Comparison of ENCODE assay signal across 1 cellular context in the genomic region with DNA sequence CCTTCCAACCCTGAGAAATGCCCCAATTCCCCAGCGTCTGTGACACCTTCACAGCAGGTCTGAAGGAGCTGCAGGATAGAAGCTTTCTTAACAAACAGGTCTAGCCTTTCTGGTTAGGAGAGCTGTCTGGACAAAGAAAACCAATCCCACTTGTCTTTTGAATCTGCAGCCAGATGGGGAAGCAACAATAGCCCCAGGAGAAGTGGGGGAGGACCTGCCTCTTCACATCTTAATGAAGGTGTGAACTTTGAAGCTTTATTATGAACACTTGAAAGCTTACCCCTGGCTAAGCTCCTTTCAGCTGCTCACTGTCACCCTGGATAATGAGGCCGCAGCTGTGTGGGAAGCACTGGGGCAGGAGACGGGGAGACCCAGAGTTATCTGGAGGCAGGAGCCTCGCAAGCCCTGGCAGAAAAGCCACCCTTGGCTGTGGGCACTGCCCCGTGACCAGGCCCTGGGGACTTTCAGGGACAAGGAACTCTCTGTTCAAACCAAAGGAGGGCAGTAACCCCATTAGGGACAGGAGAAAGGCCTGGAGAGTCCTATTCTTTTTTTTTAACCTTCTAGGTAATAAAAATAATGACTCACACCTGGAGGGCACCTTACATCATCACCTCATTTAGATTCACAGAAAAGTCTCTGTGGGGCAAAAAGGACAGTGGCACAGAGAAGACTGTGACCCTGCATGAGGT.
TF ChIP-seq lines count a peak whose summit lies in the region.

No MANE protein-coding gene starts in this region.

TF ChIP-seq in WTC11, 78 proteins besides CTCF, POLR2A, EP300 and RAD21 (continued from another document):
- TF ChIP-seq, protein P1, sequence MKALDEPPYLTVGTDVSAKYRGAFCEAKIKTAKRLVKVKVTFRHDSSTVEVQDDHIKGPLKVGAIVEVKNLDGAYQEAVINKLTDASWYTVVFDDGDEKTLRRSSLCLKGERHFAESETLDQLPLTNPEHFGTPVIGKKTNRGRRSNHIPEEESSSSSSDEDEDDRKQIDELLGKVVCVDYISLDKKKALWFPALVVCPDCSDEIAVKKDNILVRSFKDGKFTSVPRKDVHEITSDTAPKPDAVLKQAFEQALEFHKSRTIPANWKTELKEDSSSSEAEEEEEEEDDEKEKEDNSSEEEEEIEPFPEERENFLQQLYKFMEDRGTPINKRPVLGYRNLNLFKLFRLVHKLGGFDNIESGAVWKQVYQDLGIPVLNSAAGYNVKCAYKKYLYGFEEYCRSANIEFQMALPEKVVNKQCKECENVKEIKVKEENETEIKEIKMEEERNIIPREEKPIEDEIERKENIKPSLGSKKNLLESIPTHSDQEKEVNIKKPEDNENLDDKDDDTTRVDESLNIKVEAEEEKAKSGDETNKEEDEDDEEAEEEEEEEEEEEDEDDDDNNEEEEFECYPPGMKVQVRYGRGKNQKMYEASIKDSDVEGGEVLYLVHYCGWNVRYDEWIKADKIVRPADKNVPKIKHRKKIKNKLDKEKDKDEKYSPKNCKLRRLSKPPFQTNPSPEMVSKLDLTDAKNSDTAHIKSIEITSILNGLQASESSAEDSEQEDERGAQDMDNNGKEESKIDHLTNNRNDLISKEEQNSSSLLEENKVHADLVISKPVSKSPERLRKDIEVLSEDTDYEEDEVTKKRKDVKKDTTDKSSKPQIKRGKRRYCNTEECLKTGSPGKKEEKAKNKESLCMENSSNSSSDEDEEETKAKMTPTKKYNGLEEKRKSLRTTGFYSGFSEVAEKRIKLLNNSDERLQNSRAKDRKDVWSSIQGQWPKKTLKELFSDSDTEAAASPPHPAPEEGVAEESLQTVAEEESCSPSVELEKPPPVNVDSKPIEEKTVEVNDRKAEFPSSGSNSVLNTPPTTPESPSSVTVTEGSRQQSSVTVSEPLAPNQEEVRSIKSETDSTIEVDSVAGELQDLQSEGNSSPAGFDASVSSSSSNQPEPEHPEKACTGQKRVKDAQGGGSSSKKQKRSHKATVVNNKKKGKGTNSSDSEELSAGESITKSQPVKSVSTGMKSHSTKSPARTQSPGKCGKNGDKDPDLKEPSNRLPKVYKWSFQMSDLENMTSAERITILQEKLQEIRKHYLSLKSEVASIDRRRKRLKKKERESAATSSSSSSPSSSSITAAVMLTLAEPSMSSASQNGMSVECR (CRISPR knock-in tag; IDR thresholded peaks at IDR 0.05; ENCODE audit: borderline replicate concordance), result no peak
- TF ChIP-seq OVOL2 (CRISPR knock-in tag; IDR thresholded peaks at IDR 0.05; ENCODE audit: borderline replicate concordance), result no peak
- TF ChIP-seq, protein P2, sequence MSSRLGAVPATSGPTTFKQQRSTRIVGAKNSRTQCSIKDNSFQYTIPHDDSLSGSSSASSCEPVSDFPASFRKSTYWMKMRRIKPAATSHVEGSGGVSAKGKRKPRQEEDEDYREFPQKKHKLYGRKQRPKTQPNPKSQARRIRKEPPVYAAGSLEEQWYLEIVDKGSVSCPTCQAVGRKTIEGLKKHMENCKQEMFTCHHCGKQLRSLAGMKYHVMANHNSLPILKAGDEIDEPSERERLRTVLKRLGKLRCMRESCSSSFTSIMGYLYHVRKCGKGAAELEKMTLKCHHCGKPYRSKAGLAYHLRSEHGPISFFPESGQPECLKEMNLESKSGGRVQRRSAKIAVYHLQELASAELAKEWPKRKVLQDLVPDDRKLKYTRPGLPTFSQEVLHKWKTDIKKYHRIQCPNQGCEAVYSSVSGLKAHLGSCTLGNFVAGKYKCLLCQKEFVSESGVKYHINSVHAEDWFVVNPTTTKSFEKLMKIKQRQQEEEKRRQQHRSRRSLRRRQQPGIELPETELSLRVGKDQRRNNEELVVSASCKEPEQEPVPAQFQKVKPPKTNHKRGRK (CRISPR knock-in tag; IDR thresholded peaks at IDR 0.05; ENCODE audit: borderline replicate concordance), result no peak
- no peak for TF ChIP-seq PRRX2 (CRISPR knock-in tag; IDR thresholded peaks at IDR 0.05)
- TF ChIP-seq TCF7 (CRISPR knock-in tag; IDR thresholded peaks at IDR 0.05; ENCODE audit: low read depth), result no peak
- TF ChIP-seq NFYB (CRISPR knock-in tag; conservative IDR thresholded peaks at IDR 0.05; ENCODE audit: low read depth), result no peak
- no peak for TF ChIP-seq MYBL2 (CRISPR knock-in tag; IDR thresholded peaks at IDR 0.05)
- TF ChIP-seq ZNF317 (CRISPR knock-in tag; IDR thresholded peaks at IDR 0.05; ENCODE audit: borderline replicate concordance, low read depth), result no peak
- TF ChIP-seq ESRRA (CRISPR knock-in tag; IDR thresholded peaks at IDR 0.05; ENCODE audit: borderline replicate concordance), result no peak
- TF ChIP-seq, protein P3, sequence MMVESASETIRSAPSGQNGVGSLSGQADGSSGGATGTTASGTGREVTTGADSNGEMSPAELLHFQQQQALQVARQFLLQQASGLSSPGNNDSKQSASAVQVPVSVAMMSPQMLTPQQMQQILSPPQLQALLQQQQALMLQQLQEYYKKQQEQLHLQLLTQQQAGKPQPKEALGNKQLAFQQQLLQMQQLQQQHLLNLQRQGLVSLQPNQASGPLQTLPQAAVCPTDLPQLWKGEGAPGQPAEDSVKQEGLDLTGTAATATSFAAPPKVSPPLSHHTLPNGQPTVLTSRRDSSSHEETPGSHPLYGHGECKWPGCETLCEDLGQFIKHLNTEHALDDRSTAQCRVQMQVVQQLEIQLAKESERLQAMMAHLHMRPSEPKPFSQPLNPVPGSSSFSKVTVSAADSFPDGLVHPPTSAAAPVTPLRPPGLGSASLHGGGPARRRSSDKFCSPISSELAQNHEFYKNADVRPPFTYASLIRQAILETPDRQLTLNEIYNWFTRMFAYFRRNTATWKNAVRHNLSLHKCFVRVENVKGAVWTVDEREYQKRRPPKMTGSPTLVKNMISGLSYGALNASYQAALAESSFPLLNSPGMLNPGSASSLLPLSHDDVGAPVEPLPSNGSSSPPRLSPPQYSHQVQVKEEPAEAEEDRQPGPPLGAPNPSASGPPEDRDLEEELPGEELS (CRISPR knock-in tag; IDR thresholded peaks at IDR 0.05), result no peak
- TF ChIP-seq, protein P4, sequence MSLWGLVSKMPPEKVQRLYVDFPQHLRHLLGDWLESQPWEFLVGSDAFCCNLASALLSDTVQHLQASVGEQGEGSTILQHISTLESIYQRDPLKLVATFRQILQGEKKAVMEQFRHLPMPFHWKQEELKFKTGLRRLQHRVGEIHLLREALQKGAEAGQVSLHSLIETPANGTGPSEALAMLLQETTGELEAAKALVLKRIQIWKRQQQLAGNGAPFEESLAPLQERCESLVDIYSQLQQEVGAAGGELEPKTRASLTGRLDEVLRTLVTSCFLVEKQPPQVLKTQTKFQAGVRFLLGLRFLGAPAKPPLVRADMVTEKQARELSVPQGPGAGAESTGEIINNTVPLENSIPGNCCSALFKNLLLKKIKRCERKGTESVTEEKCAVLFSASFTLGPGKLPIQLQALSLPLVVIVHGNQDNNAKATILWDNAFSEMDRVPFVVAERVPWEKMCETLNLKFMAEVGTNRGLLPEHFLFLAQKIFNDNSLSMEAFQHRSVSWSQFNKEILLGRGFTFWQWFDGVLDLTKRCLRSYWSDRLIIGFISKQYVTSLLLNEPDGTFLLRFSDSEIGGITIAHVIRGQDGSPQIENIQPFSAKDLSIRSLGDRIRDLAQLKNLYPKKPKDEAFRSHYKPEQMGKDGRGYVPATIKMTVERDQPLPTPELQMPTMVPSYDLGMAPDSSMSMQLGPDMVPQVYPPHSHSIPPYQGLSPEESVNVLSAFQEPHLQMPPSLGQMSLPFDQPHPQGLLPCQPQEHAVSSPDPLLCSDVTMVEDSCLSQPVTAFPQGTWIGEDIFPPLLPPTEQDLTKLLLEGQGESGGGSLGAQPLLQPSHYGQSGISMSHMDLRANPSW (CRISPR knock-in tag; conservative IDR thresholded peaks at IDR 0.05; ENCODE audit: low read depth), result no peak
- TF ChIP-seq, protein P5, sequence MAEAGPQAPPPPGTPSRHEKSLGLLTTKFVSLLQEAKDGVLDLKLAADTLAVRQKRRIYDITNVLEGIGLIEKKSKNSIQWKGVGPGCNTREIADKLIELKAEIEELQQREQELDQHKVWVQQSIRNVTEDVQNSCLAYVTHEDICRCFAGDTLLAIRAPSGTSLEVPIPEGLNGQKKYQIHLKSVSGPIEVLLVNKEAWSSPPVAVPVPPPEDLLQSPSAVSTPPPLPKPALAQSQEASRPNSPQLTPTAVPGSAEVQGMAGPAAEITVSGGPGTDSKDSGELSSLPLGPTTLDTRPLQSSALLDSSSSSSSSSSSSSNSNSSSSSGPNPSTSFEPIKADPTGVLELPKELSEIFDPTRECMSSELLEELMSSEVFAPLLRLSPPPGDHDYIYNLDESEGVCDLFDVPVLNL (CRISPR knock-in tag; IDR thresholded peaks at IDR 0.05; ENCODE audit: borderline replicate concordance, low read depth), result no peak
- TF ChIP-seq GRHL2 (CRISPR knock-in tag; IDR thresholded peaks at IDR 0.05; ENCODE audit: insufficient replicate concordance, severe bottlenecking), result no peak
- TF ChIP-seq ZNF671 (CRISPR knock-in tag; IDR thresholded peaks at IDR 0.05), result no peak
